ENCODE assay signal across 26 cellular contexts in genomic region chr2:35033748-35034147, GRCh38.
"Had no signal": no experiment of that assay in that cellular context is flagged by ENCODE, and none has a peak within 500 bp of the region (broad histone marks: within the 10 kb centered on the region; RNA-seq: fewer than 3 reads in every experiment).

No MANE protein-coding gene starts in this region.

- H3K9ac ChIP-seq: neural progenitor cell had no signal

- H3K4me3 Mint-ChIP-seq: immature natural killer cell; mesothelial cell of epicardium; natural killer cell; nephron progenitor cell; neural progenitor cell; stimulated activated naive CD8-positive, alpha-beta T cell treated with anti-CD3 and anti-CD28 coated beads, Interleukin-15, amount 100 ng/mL, for 72 hours; type B pancreatic cell had no signal

- H3K9me3 ChIP-seq: ovary, right atrium auricular region, right lobe of liver had no signal

- H3K36me3 Mint-ChIP-seq: mesothelial cell of epicardium, naive B cell, natural killer cell, neural progenitor cell, type B pancreatic cell had no signal

- H3K4me3 ChIP-seq: left lung, lung, neural progenitor cell, ovary, right atrium auricular region, right lobe of liver, smooth muscle cell, tibial nerve had no signal

- ATAC-seq: left colon; left lung; natural killer cell; stimulated activated naive CD8-positive, alpha-beta T cell treated with anti-CD3 and anti-CD28 coated beads, Interleukin-15, amount 100 ng/mL, for 72 hours had no signal

- H3K27me3 Mint-ChIP-seq: naive B cell; progenitor cell of endocrine pancreas; stimulated activated naive CD8-positive, alpha-beta T cell treated with anti-CD3 and anti-CD28 coated beads, Interleukin-15, amount 100 ng/mL, for 72 hours; type B pancreatic cell had no signal

- H3K27ac ChIP-seq: left lung, neural progenitor cell, ovary, right atrium auricular region, right lobe of liver, tibial nerve had no signal

- H3K4me1 Mint-ChIP-seq: immature natural killer cell; mesothelial cell of epicardium; naive B cell; natural killer cell; nephron progenitor cell; neural progenitor cell; stimulated activated naive CD8-positive, alpha-beta T cell treated with anti-CD3 and anti-CD28 coated beads, Interleukin-15, amount 100 ng/mL, for 72 hours had no signal

- H3K36me3 ChIP-seq: left lung, neural progenitor cell, ovary, right atrium auricular region, right lobe of liver, tibial nerve had no signal

- H3K9me3 Mint-ChIP-seq: mesothelial cell of epicardium, nephron progenitor cell, neural progenitor cell, type B pancreatic cell had no signal

- H3K4me1 ChIP-seq: left lung, neural progenitor cell, right atrium auricular region, right lobe of liver, tibial nerve had no signal

- H3K4me2 ChIP-seq: neural progenitor cell, smooth muscle cell had no signal

- H3K27me3 ChIP-seq: left lung, neural progenitor cell, ovary, right atrium auricular region, right lobe of liver, tibial nerve had no signal

- H3K27ac Mint-ChIP-seq: immature natural killer cell; mesothelial cell of epicardium; naive B cell; natural killer cell; nephron progenitor cell; neural progenitor cell; progenitor cell of endocrine pancreas; stimulated activated naive CD8-positive, alpha-beta T cell treated with anti-CD3 and anti-CD28 coated beads, Interleukin-15, amount 100 ng/mL, for 72 hours; type B pancreatic cell had no signal

- H2AFZ ChIP-seq: neural progenitor cell had no signal

- DNase-seq: hypothalamus; immature natural killer cell; kidney; left colon; mesendoderm; naive B cell; natural killer cell; nephron progenitor cell; stimulated activated CD4-positive, alpha-beta T cell treated with anti-CD3 and anti-CD28 coated beads, Interleukin-12 subunit alpha, Interleukin-12 subunit beta, amount 100 ng/mL, for 4 hours; stimulated activated CD4-positive, alpha-beta T cell treated with anti-CD3 and anti-CD28 coated beads, Interleukin-15, amount 100 ng/mL, for 24 hours; stimulated activated CD4-positive, alpha-beta T cell treated with anti-CD3 and anti-CD28 coated beads, Interleukin-2, amount 100 ng/mL, for 24 hours; stimulated activated CD4-positive, alpha-beta T cell treated with anti-CD3 and anti-CD28 coated beads, Interleukin-4, amount 100 ng/mL, for 1 hour; stimulated activated naive CD4-positive, alpha-beta T cell treated with Interleukin-2 at 50 U/mL for 16 hours; stimulated activated naive CD8-positive, alpha-beta T cell treated with anti-CD3 and anti-CD28 coated beads, Interleukin-15, amount 100 ng/mL, for 72 hours; substantia nigra had no signal
